Comparison of ENCODE assay signal across 17 cellular contexts in the genomic region with DNA sequence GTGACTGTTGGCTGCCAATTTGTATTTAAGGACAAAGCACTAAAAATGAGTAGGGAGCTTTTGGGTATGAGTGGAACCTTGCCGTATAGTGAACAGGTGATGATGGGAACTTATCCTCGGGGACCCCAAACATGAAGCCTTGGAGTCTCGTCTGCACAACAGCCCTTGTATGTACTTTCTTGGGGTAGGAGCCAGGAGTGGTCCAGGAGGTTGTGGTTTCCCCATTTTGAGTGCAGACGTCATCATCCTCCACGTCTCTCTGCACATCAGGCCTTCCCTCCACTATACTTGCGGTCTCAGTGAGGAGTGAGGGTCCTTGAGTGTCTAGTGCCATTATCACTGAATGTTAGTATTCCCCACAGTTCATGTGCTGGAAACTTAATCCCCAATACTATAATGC.
"Had no signal": no experiment of that assay in that cellular context is flagged by ENCODE, and none has a peak within 500 bp of the region (broad histone marks: within the 10 kb centered on the region; RNA-seq: fewer than 3 reads in every experiment).

No MANE protein-coding gene starts in this region.

- H3K4me1 Mint-ChIP-seq: activated T-helper 17 cell treated with anti-CD3 and anti-CD28 coated beads, Interleukin-2, amount 50 U/mL, for 72 hours had no signal

- H3K4me3 ChIP-seq: prostate gland, transverse colon had no signal

- H3K4me3 Mint-ChIP-seq: activated naive CD4-positive, alpha-beta T cell treated with anti-CD3 and anti-CD28 coated beads for 36 hours; activated T-helper 17 cell treated with anti-CD3 and anti-CD28 coated beads, Interleukin-2, amount 50 U/mL, for 72 hours; brain; mesothelial cell of epicardium; nephron progenitor cell had no signal

- H3K9me3 ChIP-seq: prostate gland, transverse colon had no signal

- ATAC-seq: activated T-helper 17 cell treated with anti-CD3 and anti-CD28 coated beads, Interleukin-2, amount 50 U/mL, for 72 hours; right cardiac atrium; stimulated activated naive CD8-positive, alpha-beta T cell treated with anti-CD3 and anti-CD28 coated beads, Interleukin-15, Interleukin-2, amounts not matched to agents 100 U/mL and 50 U/mL, for 24 hours had no signal

- H3K9me3 Mint-ChIP-seq: activated T-helper 17 cell treated with anti-CD3 and anti-CD28 coated beads, Interleukin-2, amount 50 U/mL, for 72 hours had no signal

- H3K27ac Mint-ChIP-seq: activated naive CD4-positive, alpha-beta T cell treated with anti-CD3 and anti-CD28 coated beads for 36 hours; activated T-helper 17 cell treated with anti-CD3 and anti-CD28 coated beads, Interleukin-2, amount 50 U/mL, for 72 hours; mesothelial cell of epicardium; nephron progenitor cell had no signal

- H3K27ac ChIP-seq: prostate gland, transverse colon, VCaP had no signal

- DNase-seq: activated CD4-positive, alpha-beta T cell treated with anti-CD3 and anti-CD28 coated beads, Interleukin-2, amount 50 U/mL, for 1 hour; activated CD4-positive, CD25-positive, alpha-beta regulatory T cell treated with anti-CD3 and anti-CD28 coated beads, Interleukin-2, amount 50 U/mL, for 72 hours; activated naive CD4-positive, alpha-beta T cell treated with anti-CD3 and anti-CD28 coated beads for 36 hours; activated T-cell treated with anti-CD3 and anti-CD28 coated beads for 4 hours; foreskin melanocyte; hypothalamus; nephron progenitor cell; nucleus accumbens; stimulated activated naive CD8-positive, alpha-beta T cell treated with anti-CD3 and anti-CD28 coated beads, Interleukin-15, Interleukin-2, amounts not matched to agents 100 U/mL and 50 U/mL, for 24 hours; T-helper 2 cell; transverse colon had no signal

- H3K4me1 ChIP-seq: prostate gland, transverse colon had no signal

- H3K27me3 ChIP-seq: transverse colon had no signal

- H3K36me3 ChIP-seq: prostate gland, transverse colon had no signal
